8 cellular contexts compared by ENCODE assay signal in the genomic region with DNA sequence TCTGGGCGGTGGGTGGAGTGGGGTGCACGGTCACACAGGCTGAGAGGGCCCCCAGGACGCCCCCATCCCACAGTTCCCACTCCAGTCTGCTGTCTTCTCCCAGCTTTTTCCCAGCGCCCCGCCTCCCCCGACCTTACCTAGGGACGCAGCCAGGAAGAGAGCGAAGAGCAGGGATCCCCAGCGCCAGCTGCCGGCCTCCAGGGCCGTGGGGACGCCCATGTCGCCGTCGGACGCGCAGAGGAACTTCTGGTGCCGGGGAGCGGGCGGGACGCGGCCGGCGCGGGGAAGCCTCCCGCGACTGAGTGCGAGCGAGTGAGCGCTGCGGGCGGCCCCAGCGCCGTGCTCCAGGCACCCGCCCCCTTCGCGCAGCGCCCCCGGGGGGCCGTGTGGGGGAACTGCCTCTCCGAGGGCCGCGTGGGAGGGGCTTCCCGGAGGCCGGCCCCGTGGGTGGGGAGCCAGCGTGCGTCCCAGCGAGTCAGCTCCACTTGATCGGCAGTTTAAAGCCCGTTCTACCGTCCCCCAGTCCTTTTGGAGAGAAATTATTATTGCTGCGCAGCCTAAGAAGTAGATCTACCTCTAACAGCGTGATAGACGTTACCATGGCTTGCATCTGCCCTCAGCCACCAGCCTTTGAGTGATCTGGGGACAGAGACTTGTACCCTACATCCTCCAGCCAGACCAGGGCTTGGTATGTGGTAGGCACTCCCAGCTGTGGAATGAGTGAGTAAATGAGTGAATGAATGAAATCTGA. TPM values are rescaled to one million over a fixed set of nuclear protein-coding genes. Genes with fewer than 3 reads are reported as not detected.
A peak's percentile ranks its signal among the peaks of the same experiment; 100 is the strongest.
DNase-seq lines count a peak whose midpoint lies in the region; ATAC-seq and TF ChIP-seq lines count a peak whose summit lies in the region.

TSS of gene VSIR (minus strand) at position 300 of the 751 bp plus-strand sequence. CDS start at position 219, 81 bp downstream.

- peak; percentile 72 for TF ChIP-seq CTCF in AG04450 (IDR thresholded peaks at IDR 0.05; ENCODE audit: low read depth, low read length)
- TF ChIP-seq CTCF in epithelial cell of esophagus (IDR thresholded peaks at IDR 0.05; ENCODE audit: insufficient read depth, low read depth, low read length, missing control alignments) = peak; percentile 45
- TF ChIP-seq CTCF in mucosa of descending colon (IDR thresholded peaks at IDR 0.05) = peak; percentile 97

- H3K27me3 ChIP-seq in AG04450 (ENCODE audit: control insufficient read depth, insufficient read depth, low read length) = no peaks in the 10 kb centered on the region

- ATAC-seq in GM18867 (IDR thresholded peaks at IDR 0.05; ENCODE audit: unreplicated experiment) (peak; percentile 60), HG03280 (IDR thresholded peaks at IDR 0.05; ENCODE audit: unreplicated experiment) (peak; percentile 62), mucosa of descending colon (peak; percentile 92)

- H3K4me1 ChIP-seq in mucosa of descending colon (ENCODE audit: low read depth) = peaks cover 39% of the 10 kb centered on the region

- DNase-seq in AG04450 (ENCODE audit: low read depth, low spot score) (peak; percentile 33), NOMO-1 treated with DMSO at 0.1 percent for 48 hours (lab: John Stamatoyannopoulos, UW; ENCODE audit: unreplicated experiment) (peak; percentile 87), activated T-cell treated with anti-CD3 and anti-CD28 coated beads for 24 hours (ENCODE audit: low read depth) (peak; percentile 95), epithelial cell of esophagus (ENCODE audit: low read depth) (peak; percentile 86), mucosa of descending colon (peak; percentile 92 to 98 (median 94))
- peak; percentile 89 to 93 for DNase-seq in stimulated activated CD8-positive, alpha-beta memory T cell treated with anti-CD3 and anti-CD28 coated beads, Interleukin-4, amount 100 ng/mL, for 4 hours (ENCODE audit: low read depth in 2 of 2, low spot score in 1 of 2)

- no peaks in the 10 kb centered on the region for H3K36me3 ChIP-seq in mucosa of descending colon (ENCODE audit: low read depth)

- peak within 1 kb of the TSS; percentile 70 for H3K4me3 ChIP-seq in AG04450 (ENCODE audit: low read depth, low read length)
- H3K4me3 ChIP-seq in epithelial cell of esophagus (ENCODE audit: low read length) = peak within 1 kb of the TSS; percentile 45
- H3K4me3 ChIP-seq in mucosa of descending colon = peak within 1 kb of the TSS; percentile 65

- POLR2A ChIA-PET in AG04450 (lab: Yijun Ruan, JAX) = interaction anchor here (1.3 to 2.1 kb wide), 3 partner anchors 14 to 77 kb away, joined by 3 to 15 read pairs (median 3); partner anchors contain the start of gene PSAP

- CTCF ChIA-PET in AG04450 (lab: Charles Lee) = interaction anchor here (0.5 to 3.5 kb wide), 17 partner anchors 10 to 460 kb away, joined by 3 to 20 read pairs (median 4); partner anchors contain the start of gene PSAP

- peak within 1 kb of the TSS; percentile 39 for H3K27ac ChIP-seq in AG04450 (ENCODE audit: low read depth, low read length)

- H3K9me3 ChIP-seq in AG04450 (ENCODE audit: control insufficient read depth, insufficient read depth, low read length) = peaks cover 6% of the 10 kb centered on the region
- H3K9me3 ChIP-seq in mucosa of descending colon = no peaks in the 10 kb centered on the region

- intact Hi-C loops in mucosa of descending colon (cut with DNase I, micrococcal nuclease) = loop anchor here in 1 of 2 donors (10.0 kb wide), 1 partner anchor 49 kb away; no protein-coding TSS in a partner anchor

RNA-seq across cellular contexts. Expression of gene VSIR, which starts in this region (rescaled TPM):
- polyA plus RNA-seq in AG04450 (2011; rRNA removed) = 22.1 and 32.1 TPM in 2 replicates
- polyA minus RNA-seq in AG04450 (2011; rRNA and poly(A)+ RNA removed) = 14.1 and 22.3 TPM in 2 replicates
- total RNA-seq in mucosa of descending colon = 10 to 100 TPM; 48.1 to 71.0 (median 60.7) TPM

Comparison
In these comparisons a context has a peak if more than half of its experiments do, and no peak if none do; other contexts are left out.
1. Peak in every context shown above with its lines: DNase-seq, ATAC-seq, H3K4me3 ChIP-seq and H3K27ac ChIP-seq.
2. DNase-seq: peak in every context shown above with its lines; median percentile 95 in activated T-cell treated with anti-CD3 and anti-CD28 coated beads for 24 hours; 94 in mucosa of descending colon; 91 in stimulated activated CD8-positive, alpha-beta memory T cell treated with anti-CD3 and anti-CD28 coated beads, Interleukin-4, amount 100 ng/mL, for 4 hours; 87 in NOMO-1 treated with DMSO at 0.1 percent for 48 hours; 86 in epithelial cell of esophagus; 33 in AG04450.
3. CTCF ChIP-seq: peak in every context shown above with its lines; median percentile 97 in mucosa of descending colon; 72 in AG04450; 45 in epithelial cell of esophagus.